Comparison of ENCODE assay signal across 20 cellular contexts in the genomic region with DNA sequence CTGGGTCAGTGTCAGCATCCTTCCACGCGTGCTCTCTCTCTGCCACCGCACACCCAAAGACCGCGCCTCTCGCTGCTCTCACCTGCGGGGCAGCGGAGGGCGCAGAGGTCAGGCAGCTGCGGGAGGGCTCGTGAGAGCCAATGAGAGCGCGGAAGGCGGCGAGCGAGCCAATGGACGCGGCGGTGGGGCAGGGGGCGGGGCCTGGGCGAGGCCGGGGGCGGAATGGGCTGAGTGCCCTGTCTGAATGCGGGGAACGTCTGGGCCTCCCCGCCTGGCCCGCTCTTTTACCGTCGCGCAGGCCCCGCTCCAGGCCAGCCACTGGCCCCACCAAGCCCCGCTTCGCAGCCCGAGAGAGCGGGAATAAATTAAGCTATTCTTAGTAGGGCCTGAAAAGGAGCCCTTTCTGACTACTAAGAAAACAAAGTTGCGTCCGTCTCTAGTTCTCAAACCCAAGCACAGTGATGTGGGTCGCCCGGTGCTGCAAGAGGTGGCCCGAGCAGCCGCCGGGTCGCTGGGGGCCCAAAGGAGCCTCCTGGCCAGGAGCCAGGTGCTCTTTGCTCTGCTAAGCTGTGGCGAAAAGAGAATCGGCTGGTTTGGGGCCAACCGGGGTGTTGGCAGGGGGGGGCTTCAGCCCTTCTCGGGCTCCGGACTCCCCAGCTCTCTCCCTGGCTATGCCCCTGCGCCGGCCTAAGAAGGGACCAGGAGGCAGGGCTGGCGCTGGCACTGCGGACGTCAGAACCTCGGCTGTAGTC.
A peak's percentile ranks its signal among the peaks of the same experiment; 100 is the strongest.
DNase-seq lines count a peak whose midpoint lies in the region; ATAC-seq and TF ChIP-seq lines count a peak whose summit lies in the region.
"Had no signal": no experiment of that assay in that cellular context is flagged by ENCODE, and none has a peak within 500 bp of the region (broad histone marks: within the 10 kb centered on the region; RNA-seq: fewer than 3 reads in every experiment).

No MANE protein-coding gene starts in this region.

- WGBS in aorta, 2 donors: 19 to 22% methylated on average over 49 to 54 of the region's 54 CpGs

- POLR2A ChIA-PET in RWPE1 (lab: Yijun Ruan, JAX; ENCODE audit: low non-redundant PET): no interaction called here

- ATAC-seq in Right ventricle myocardium inferior (peak; percentile 86), aorta (ENCODE audit: low FRiP score) (peak; percentile 24)
- ATAC-seq in activated T-helper 17 cell treated with anti-CD3 and anti-CD28 coated beads, Interleukin-2, amount 50 U/mL, for 72 hours (replicated peaks): no peak
- ATAC-seq: activated CD4-positive, alpha-beta T cell treated with anti-CD3 and anti-CD28 coated beads for 36 hours; body of pancreas had no signal

- intact Hi-C loops in Right ventricle myocardium inferior (cut with DNase I): loop anchor here (5.0 kb wide), 1 partner anchor 87 kb away; no protein-coding TSS in a partner anchor
- intact Hi-C loops in aorta (cut with DNase I): no loop called here

- H3K9ac ChIP-seq in neural progenitor cell: no peak overlapping the region

- H3K27me3 Mint-ChIP-seq in neural progenitor cell (ENCODE audit: insufficient read depth, low read depth): peaks cover 13% of the 10 kb centered on the region
- peaks cover 32% of the 10 kb centered on the region for H3K27me3 Mint-ChIP-seq in activated T-helper 17 cell treated with anti-CD3 and anti-CD28 coated beads, Interleukin-2, amount 50 U/mL, for 72 hours

- TF ChIP-seq CTCF in right atrium auricular region (IDR thresholded peaks at IDR 0.05) (no peak), neural progenitor cell (IDR thresholded peaks at IDR 0.05) (no peak), RWPE1 (conservative IDR thresholded peaks at IDR 0.05; ENCODE audit: low read depth) (no peak), BE2C (IDR thresholded peaks at IDR 0.05; ENCODE audit: low read depth, low read length) (no peak)

- H3K9me3 ChIP-seq in right atrium auricular region (peaks cover 0 to 22% of the 10 kb centered on the region in 2 donors), neural progenitor cell (ENCODE audit: low read depth) (peaks cover 5% of the 10 kb centered on the region), aorta (ENCODE audit: control insufficient read depth, low read length) (peaks cover 8% of the 10 kb centered on the region), BE2C (no peaks in the 10 kb centered on the region)

- no peaks in the 10 kb centered on the region for H3K36me3 ChIP-seq in right atrium auricular region
- no peaks in the 10 kb centered on the region for H3K36me3 ChIP-seq in neural progenitor cell
- H3K36me3 ChIP-seq in aorta (ENCODE audit: control insufficient read depth in 1 of 2, insufficient read depth in 2 of 2, low read length in 1 of 2): no peaks in the 10 kb centered on the region
- no peaks in the 10 kb centered on the region for H3K36me3 ChIP-seq in BE2C

- DNase-seq in Right ventricle myocardium inferior (ENCODE audit: missing footprints): no peak
- no peak for DNase-seq in right atrium auricular region (ENCODE audit: low spot score)
- DNase-seq in hypothalamus (lab: John Stamatoyannopoulos, UW): peak in 28 of 51 donors; percentile 7 to 57 (median 34)
- DNase-seq in neural progenitor cell (ENCODE audit: low spot score): peak; percentile 43
- DNase-seq in aorta: no peak
- no peak for DNase-seq in RWPE1 (ENCODE audit: low spot score)
- DNase-seq in BE2C: no peak
- DNase-seq: activated CD4-positive, alpha-beta T cell treated with anti-CD3 and anti-CD28 coated beads for 36 hours; activated naive CD8-positive, alpha-beta T cell treated with anti-CD3 and anti-CD28 coated beads, Interleukin-2, amount 10 ng/mL, durations not matched to agents 7 days and 5 days; body of pancreas; DND-41; hippocampal formation; kidney glomerular epithelial cell; NCI-H1417 treated with DMSO at 0.1 percent for 48 hours; NCI-H524 treated with DMSO at 0.1 percent for 48 hours; stimulated activated CD4-positive, alpha-beta T cell treated with anti-CD3 and anti-CD28 coated beads, Interleukin-4, amount 100 ng/mL, for 1 hour had no signal

- no peaks in the 10 kb centered on the region for H3K79me2 ChIP-seq in neural progenitor cell (ENCODE audit: low read depth)

- peaks cover 8% of the 10 kb centered on the region for H3K4me1 Mint-ChIP-seq in neural progenitor cell
- H3K4me1 Mint-ChIP-seq in activated T-helper 17 cell treated with anti-CD3 and anti-CD28 coated beads, Interleukin-2, amount 50 U/mL, for 72 hours: peaks cover 5% of the 10 kb centered on the region
- H3K4me1 Mint-ChIP-seq: activated CD4-positive, alpha-beta T cell treated with anti-CD3 and anti-CD28 coated beads for 36 hours; activated naive CD8-positive, alpha-beta T cell treated with anti-CD3 and anti-CD28 coated beads, Interleukin-2, amount 10 ng/mL, durations not matched to agents 7 days and 5 days had no signal

- no peaks in the 10 kb centered on the region for H4K20me1 ChIP-seq in neural progenitor cell (ENCODE audit: low read depth)

- peaks cover 0 to 8% of the 10 kb centered on the region in 2 donors for H3K4me1 ChIP-seq in right atrium auricular region
- no peaks in the 10 kb centered on the region for H3K4me1 ChIP-seq in neural progenitor cell
- H3K4me1 ChIP-seq in aorta (ENCODE audit: control insufficient read depth in 1 of 2, insufficient read depth in 2 of 2, low read length in 2 of 2): peaks cover 0 to 2% of the 10 kb centered on the region in 2 donors
- H3K4me1 ChIP-seq in BE2C: no peaks in the 10 kb centered on the region

- H3F3A ChIP-seq in neural progenitor cell (ENCODE audit: low read depth): no peaks in the 10 kb centered on the region

- H2AFZ ChIP-seq in neural progenitor cell (replicated peaks): no peak overlapping the region

- no peak overlapping the region for H3K27ac Mint-ChIP-seq in neural progenitor cell
- no peak overlapping the region for H3K27ac Mint-ChIP-seq in activated T-helper 17 cell treated with anti-CD3 and anti-CD28 coated beads, Interleukin-2, amount 50 U/mL, for 72 hours
- H3K27ac Mint-ChIP-seq: activated CD4-positive, alpha-beta T cell treated with anti-CD3 and anti-CD28 coated beads for 36 hours; activated naive CD8-positive, alpha-beta T cell treated with anti-CD3 and anti-CD28 coated beads, Interleukin-2, amount 10 ng/mL, durations not matched to agents 7 days and 5 days; nephron; stimulated activated naive CD8-positive, alpha-beta T cell treated with anti-CD3 and anti-CD28 coated beads, Interleukin-15, Interleukin-2, amounts not matched to agents 100 ng/mL and 50 ng/mL, for 24 hours had no signal

- no peak overlapping the region for H3K4me2 ChIP-seq in neural progenitor cell

- CTCF ChIA-PET in RWPE1 (lab: Yijun Ruan, JAX): no interaction called here

- H3K4me3 ChIP-seq in right atrium auricular region (peak overlapping the region in 1 of 2 donors; percentile 27), neural progenitor cell (no peak overlapping the region), aorta (ENCODE audit: low read length in 2 of 2) (no peak overlapping the region), BE2C (ENCODE audit: low read depth, low read length) (no peak overlapping the region)
- H3K4me3 ChIP-seq: body of pancreas had no signal

- H3K27ac ChIP-seq in right atrium auricular region: no peak overlapping the region
- no peak overlapping the region for H3K27ac ChIP-seq in neural progenitor cell
- H3K27ac ChIP-seq in aorta (ENCODE audit: low read depth in 1 of 2, low read length in 2 of 2): no peak overlapping the region
- no peak overlapping the region for H3K27ac ChIP-seq in RWPE1
- H3K27ac ChIP-seq: 22Rv1, body of pancreas had no signal

- no peaks in the 10 kb centered on the region for H3K27me3 ChIP-seq in right atrium auricular region
- H3K27me3 ChIP-seq in neural progenitor cell: peaks cover 39% of the 10 kb centered on the region
- no peaks in the 10 kb centered on the region for H3K27me3 ChIP-seq in aorta (ENCODE audit: control insufficient read depth in 1 of 2, insufficient read depth in 2 of 2, low read length in 1 of 2)
- no peaks in the 10 kb centered on the region for H3K27me3 ChIP-seq in BE2C
- H3K27me3 ChIP-seq: body of pancreas had no signal

- H3K36me3 Mint-ChIP-seq in neural progenitor cell: peaks cover 4% of the 10 kb centered on the region
- no peaks in the 10 kb centered on the region for H3K36me3 Mint-ChIP-seq in activated T-helper 17 cell treated with anti-CD3 and anti-CD28 coated beads, Interleukin-2, amount 50 U/mL, for 72 hours (ENCODE audit: low read depth)

- H3K4me3 Mint-ChIP-seq in neural progenitor cell: no peak overlapping the region
- H3K4me3 Mint-ChIP-seq in activated T-helper 17 cell treated with anti-CD3 and anti-CD28 coated beads, Interleukin-2, amount 50 U/mL, for 72 hours: no peak overlapping the region
- H3K4me3 Mint-ChIP-seq: activated CD4-positive, alpha-beta T cell treated with anti-CD3 and anti-CD28 coated beads for 36 hours; activated naive CD8-positive, alpha-beta T cell treated with anti-CD3 and anti-CD28 coated beads, Interleukin-2, amount 10 ng/mL, durations not matched to agents 7 days and 5 days; nephron; stimulated activated naive CD8-positive, alpha-beta T cell treated with anti-CD3 and anti-CD28 coated beads, Interleukin-15, Interleukin-2, amounts not matched to agents 100 ng/mL and 50 ng/mL, for 24 hours had no signal

- peaks cover 22% of the 10 kb centered on the region for H3K9me3 Mint-ChIP-seq in neural progenitor cell
- peaks cover 9% of the 10 kb centered on the region for H3K9me3 Mint-ChIP-seq in activated T-helper 17 cell treated with anti-CD3 and anti-CD28 coated beads, Interleukin-2, amount 50 U/mL, for 72 hours

Comparison
In these comparisons a context has a peak if more than half of its experiments do, and no peak if none do; other contexts are left out.
1. DNase-seq: peak in hypothalamus (28 of 51) and neural progenitor cell (single experiment); none in Right ventricle myocardium inferior (single experiment), right atrium auricular region (single experiment), aorta (0 of 2), RWPE1 (single experiment) and BE2C (single experiment).